Comparison of ENCODE assay signal across 22 cellular contexts in genomic region chr1:14662116-14662515, GRCh38.
"Had no signal": no experiment of that assay in that cellular context is flagged by ENCODE, and none has a peak within 500 bp of the region (broad histone marks: within the 10 kb centered on the region; RNA-seq: fewer than 3 reads in every experiment).

No MANE protein-coding gene starts in this region.

- FAIRE-seq: astrocyte, urothelium cell line had no signal

- ATAC-seq: activated CD8-positive, alpha-beta T cell treated with anti-CD3 and anti-CD28 coated beads for 36 hours; activated T-cell treated with anti-CD3 and anti-CD28 coated beads, Interleukin-2, amount 50 U/mL, for 4 hours; activated T-helper 17 cell treated with anti-CD3 and anti-CD28 coated beads, Interleukin-2, amount 50 U/mL, for 72 hours; naive thymus-derived CD4-positive, alpha-beta T cell had no signal

- H3K36me3 ChIP-seq: brain microvascular endothelial cell, esophagus squamous epithelium, ovary, spleen, tibial nerve had no signal

- DNase-seq: activated CD4-positive, alpha-beta T cell treated with anti-CD3 and anti-CD28 coated beads, Interleukin-2, amount 50 U/mL, for 1 hour; activated CD8-positive, alpha-beta T cell treated with anti-CD3 and anti-CD28 coated beads for 36 hours; activated gamma-delta T cell treated with Interleukin-2 at 50 U/mL for 16 hours; activated naive CD4-positive, alpha-beta T cell treated with anti-CD3 and anti-CD28 coated beads, Interleukin-2, amount 50 U/mL, for 16 hours; activated T-cell treated with anti-CD3 and anti-CD28 coated beads, Interleukin-2, amount 50 U/mL, for 4 hours; amniotic stem cell; brain microvascular endothelial cell; caudate nucleus; cortex of kidney; esophagus squamous epithelium; foreskin melanocyte; hypothalamus; kidney glomerular epithelial cell; naive thymus-derived CD4-positive, alpha-beta T cell; spleen; stimulated activated naive CD4-positive, alpha-beta T cell treated with Interleukin-2 at 50 U/mL for 16 hours; T-helper 2 cell had no signal

- H3K4me3 ChIP-seq: esophagus squamous epithelium, ovary, spleen, tibial nerve had no signal

- H3K27ac ChIP-seq: brain microvascular endothelial cell, ovary, spleen, tibial nerve had no signal

- H3K27me3 ChIP-seq: brain microvascular endothelial cell, esophagus squamous epithelium, ovary, tibial nerve had no signal

- H3K4me1 ChIP-seq: esophagus squamous epithelium had no signal

- H3K9me3 ChIP-seq: esophagus squamous epithelium, ovary, spleen, tibial nerve had no signal
